30 cellular contexts compared by ENCODE assay signal in the genomic region with DNA sequence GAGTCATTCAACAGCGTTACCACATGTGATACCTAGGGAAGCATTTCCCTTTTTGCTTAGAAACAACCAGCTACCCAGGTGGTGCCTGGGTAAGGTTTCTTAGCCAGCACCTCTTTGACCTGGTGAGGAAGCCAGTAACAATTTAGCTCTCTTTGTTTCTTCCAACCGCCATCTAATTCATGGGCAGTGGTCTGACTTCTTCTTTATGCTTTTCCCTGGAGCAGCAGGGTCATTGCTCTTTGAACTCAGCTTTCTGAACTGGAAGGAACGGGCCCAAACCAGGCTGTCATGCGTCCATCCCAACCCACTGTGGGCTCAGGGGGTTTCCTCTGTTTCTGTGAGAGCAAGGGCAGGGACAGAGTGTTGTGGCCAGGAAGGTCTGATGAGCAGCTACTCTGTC.
"Had no signal": no experiment of that assay in that cellular context is flagged by ENCODE, and none has a peak within 500 bp of the region (broad histone marks: within the 10 kb centered on the region; RNA-seq: fewer than 3 reads in every experiment).

No MANE protein-coding gene starts in this region.

- H3K4me1 ChIP-seq: adrenal gland, body of pancreas, breast epithelium had no signal

- FAIRE-seq: astrocyte had no signal

- H3K9me3 ChIP-seq: adrenal gland, body of pancreas, breast epithelium, MG63 had no signal

- H3K4me3 ChIP-seq: adrenal gland, body of pancreas, breast epithelium, MG63 had no signal

- DNase-seq: activated B cell treated with CpG ODN at 0.5 μM for 24 hours; activated CD4-positive, alpha-beta memory T cell treated with anti-CD3 and anti-CD28 coated beads for 36 hours; activated CD4-positive, alpha-beta T cell treated with anti-CD3 and anti-CD28 coated beads for 4 hours; activated CD4-positive, alpha-beta T cell treated with anti-CD3 and anti-CD28 coated beads, Interleukin-2, amount 50 U/mL, for 1 hour; activated CD4-positive, CD25-positive, alpha-beta regulatory T cell treated with anti-CD3 and anti-CD28 coated beads, Interleukin-2, amount 50 U/mL, for 72 hours; activated CD8-positive, alpha-beta memory T cell treated with anti-CD3 and anti-CD28 coated beads, Interleukin-2, amount 50 U/mL, for 4 hours; activated gamma-delta T cell treated with Interleukin-2 at 50 U/mL for 16 hours; activated naive CD4-positive, alpha-beta T cell treated with anti-CD3 and anti-CD28 coated beads for 36 hours; activated T-cell treated with anti-CD3 and anti-CD28 coated beads for 4 hours; activated T-cell treated with anti-CD3 and anti-CD28 coated beads, Interleukin-2, amount 50 U/mL, for 4 hours; adrenal gland; body of pancreas; Karpas-422; KBM-7; MG63; NCI-H1092; NCI-H2081; NCI-H510A; NCI-H526; NCI-H748 treated with DMSO at 0.1 percent for 48 hours; NK-92 treated with Interleukin-12 subunit alpha and Interleukin-12 subunit beta, amount 100 ng/mL, for 24 hours; Right ventricle myocardium superior; SW 1271; T-helper 1 cell; T-helper 2 cell; T-helper 9 cell had no signal

- ATAC-seq: activated naive CD4-positive, alpha-beta T cell treated with anti-CD3 and anti-CD28 coated beads, Interleukin-2, amount 50 U/mL, for 72 hours; activated T-cell treated with anti-CD3 and anti-CD28 coated beads, Interleukin-2, amount 50 U/mL, for 4 hours; body of pancreas had no signal

- H3K27me3 ChIP-seq: adrenal gland, body of pancreas, breast epithelium, MG63 had no signal

- H3K27ac ChIP-seq: adrenal gland, body of pancreas, breast epithelium, VCaP had no signal

- H3K36me3 ChIP-seq: adrenal gland, breast epithelium, MG63 had no signal
